Comparison of ENCODE assay signal across 8 cellular contexts in the genomic region with DNA sequence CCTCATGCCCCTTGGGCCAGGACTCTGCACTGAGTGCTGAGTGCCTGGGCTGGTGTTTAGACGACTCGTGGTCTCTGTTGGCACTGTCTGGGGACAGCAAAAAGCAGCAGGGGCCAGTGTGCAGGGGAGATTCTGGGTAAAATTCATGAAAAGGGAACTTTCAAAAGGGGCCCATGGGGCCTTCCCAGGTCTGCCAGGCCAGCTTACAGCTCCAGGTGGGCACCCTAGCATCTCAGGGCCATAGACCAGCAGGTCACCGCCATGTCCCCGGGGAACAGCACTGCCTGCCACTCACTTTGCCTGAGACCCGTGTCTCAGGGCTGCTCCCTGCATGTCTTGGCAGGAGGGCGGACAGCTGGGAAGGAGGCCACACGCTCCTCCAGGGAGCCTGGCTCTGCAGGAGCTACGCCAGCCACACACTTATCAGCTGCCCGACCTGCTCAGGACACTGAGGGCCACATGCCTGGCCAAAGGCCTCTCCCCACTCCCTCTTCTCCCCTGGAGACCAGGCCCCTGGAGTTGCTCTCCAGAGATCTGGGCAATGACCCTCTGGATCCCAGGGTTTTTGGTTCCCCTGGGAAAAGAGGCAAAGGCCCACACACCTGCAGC. TPM values are rescaled to one million over a fixed set of nuclear protein-coding genes. Genes with fewer than 3 reads are reported as not detected.
DNase-seq lines count a peak whose midpoint lies in the region; ATAC-seq and TF ChIP-seq lines count a peak whose summit lies in the region.

No MANE protein-coding gene starts in this region.

- intact Hi-C loops in right cardiac atrium (cut with DNase I): no loop called here

- H3K9me3 Mint-ChIP-seq in stimulated activated naive CD8-positive, alpha-beta T cell treated with anti-CD3 and anti-CD28 coated beads, Interleukin-15, amount 100 ng/mL, for 72 hours: no peaks in the 10 kb centered on the region

- peaks cover 66% of the 10 kb centered on the region for H3K4me1 Mint-ChIP-seq in stimulated activated naive CD8-positive, alpha-beta T cell treated with anti-CD3 and anti-CD28 coated beads, Interleukin-15, amount 100 ng/mL, for 72 hours

- WGBS in right cardiac atrium: 43% methylated on average over 9 of the region's 9 CpGs

- H3K9me3 ChIP-seq in WERI-Rb-1 (ENCODE audit: severe bottlenecking): no peaks in the 10 kb centered on the region
- H3K9me3 ChIP-seq in right cardiac atrium (ENCODE audit: control insufficient read depth, low read length): no peaks in the 10 kb centered on the region

- H3K27ac Mint-ChIP-seq in stimulated activated naive CD8-positive, alpha-beta T cell treated with anti-CD3 and anti-CD28 coated beads, Interleukin-15, amount 100 ng/mL, for 72 hours: peak overlapping the region; percentile 95 to 99

- DNase-seq in NCI-H2171 treated with DMSO at 0.1 percent for 48 hours (lab: John Stamatoyannopoulos, UW) (peak; percentile 30), NCI-H2171 (lab: John Stamatoyannopoulos, UW) (no peak), WERI-Rb-1 (peak; percentile 32), right cardiac atrium (peak; percentile 48 to 86 (median 79)), LoVo (ENCODE audit: low spot score) (no peak), iPS-NIHi7 (ENCODE audit: extremely low spot score) (no peak)
- DNase-seq in stimulated activated naive CD8-positive, alpha-beta T cell treated with anti-CD3 and anti-CD28 coated beads, Interleukin-15, amount 100 ng/mL, for 72 hours: no peak

- H3K4me3 ChIP-seq in WERI-Rb-1 (ENCODE audit: low read depth, low read length): 0 out of 2 replicates have a peak overlapping the region, but pooled peaks have one; percentile 2
- H3K4me3 ChIP-seq in right cardiac atrium (ENCODE audit: low read length): no peak overlapping the region

- ATAC-seq in right cardiac atrium: peak; percentile 10 to 44
- peak; percentile 24 for ATAC-seq in stimulated activated naive CD8-positive, alpha-beta T cell treated with anti-CD3 and anti-CD28 coated beads, Interleukin-15, amount 100 ng/mL, for 72 hours
- ATAC-seq in HG03378 (IDR thresholded peaks at IDR 0.05; ENCODE audit: unreplicated experiment): no peak

- H3K27me3 Mint-ChIP-seq in stimulated activated naive CD8-positive, alpha-beta T cell treated with anti-CD3 and anti-CD28 coated beads, Interleukin-15, amount 100 ng/mL, for 72 hours: no peaks in the 10 kb centered on the region

- H3K4me3 Mint-ChIP-seq in stimulated activated naive CD8-positive, alpha-beta T cell treated with anti-CD3 and anti-CD28 coated beads, Interleukin-15, amount 100 ng/mL, for 72 hours: peak overlapping the region; percentile 94 to 97

- H3K36me3 ChIP-seq in WERI-Rb-1: peaks cover 9% of the 10 kb centered on the region

- peak overlapping the region; percentile 84 for H3K27ac ChIP-seq in WERI-Rb-1
- peak overlapping the region; percentile 37 for H3K27ac ChIP-seq in right cardiac atrium (ENCODE audit: low read length)

- no peaks in the 10 kb centered on the region for H3K4me1 ChIP-seq in right cardiac atrium (ENCODE audit: control insufficient read depth, insufficient read depth, low read length)

- H3K27me3 ChIP-seq in WERI-Rb-1 (ENCODE audit: insufficient read depth, low read depth, severe bottlenecking) (no peaks in the 10 kb centered on the region), right cardiac atrium (ENCODE audit: control insufficient read depth, insufficient read depth) (no peaks in the 10 kb centered on the region)

- no peak for TF ChIP-seq CTCF in WERI-Rb-1 (IDR thresholded peaks at IDR 0.05; ENCODE audit: low read depth, low read length)

RNA-seq across cellular contexts. Expression of a gene that starts 8.8 kb away (rescaled TPM):
- total RNA-seq in right cardiac atrium: 10 to 100 TPM; 14.3 to 71.8 (median 23.4) TPM
- 86.3 TPM for polyA plus RNA-seq in right cardiac atrium

RNA-seq across cellular contexts. Expression of a gene that starts 41.2 kb away (rescaled TPM):
- 10 to 100 TPM; 51.3 to 63.1 (median 58.4) TPM for total RNA-seq in right cardiac atrium
- 82.1 TPM for polyA plus RNA-seq in right cardiac atrium

RNA-seq across cellular contexts. Expression of a gene that starts 55.1 kb away (rescaled TPM):
- 10 to 100 TPM; 87.1 to 93.7 (median 90.6) TPM for total RNA-seq in right cardiac atrium
- 75.1 TPM for polyA plus RNA-seq in right cardiac atrium

RNA-seq across cellular contexts. Expression of a gene that starts 55.2 kb away (rescaled TPM):
- 10 to 100 TPM; 19.0 to 25.1 (median 20.2) TPM for total RNA-seq in right cardiac atrium
- polyA plus RNA-seq in right cardiac atrium: 25.4 TPM

Comparison
In these comparisons a context has a peak if more than half of its experiments do, and no peak if none do; other contexts are left out.
1. DNase-seq: peak in NCI-H2171 treated with DMSO at 0.1 percent for 48 hours (single experiment), WERI-Rb-1 (single experiment) and right cardiac atrium (3 of 3); none in NCI-H2171 (single experiment), stimulated activated naive CD8-positive, alpha-beta T cell treated with anti-CD3 and anti-CD28 coated beads, Interleukin-15, amount 100 ng/mL, for 72 hours (0 of 2), LoVo (single experiment) and iPS-NIHi7 (single experiment).